In the genomic region with DNA sequence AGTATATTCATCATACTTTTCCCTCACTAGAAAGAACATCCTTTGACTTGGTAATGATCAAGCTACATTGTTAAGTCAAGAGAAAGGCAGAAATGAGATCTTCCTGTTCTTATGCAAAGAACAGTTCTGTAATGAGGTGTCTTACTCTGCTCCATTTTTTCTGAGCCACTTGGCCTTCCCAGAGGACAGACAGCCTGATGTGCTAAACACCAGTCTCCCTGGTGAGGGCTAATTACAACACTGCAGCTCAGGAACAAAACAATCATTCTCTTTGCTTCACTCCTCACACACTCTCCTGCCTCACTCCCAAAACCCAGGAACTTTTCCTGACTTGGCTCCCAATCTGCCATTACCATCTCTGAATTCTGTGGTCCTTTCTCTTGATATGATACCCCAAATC, we compare ENCODE assay signal across 29 cellular contexts. TPM values are rescaled to one million over a fixed set of nuclear protein-coding genes. Genes with fewer than 3 reads are reported as not detected.
A peak's percentile ranks its signal among the peaks of the same experiment; 100 is the strongest.
DNase-seq lines count a peak whose midpoint lies in the region; ATAC-seq and TF ChIP-seq lines count a peak whose summit lies in the region.
"Had no signal": no experiment of that assay in that cellular context is flagged by ENCODE, and none has a peak within 500 bp of the region (broad histone marks: within the 10 kb centered on the region; RNA-seq: fewer than 3 reads in every experiment).

No MANE protein-coding gene starts in this region.

- H3K9me3 ChIP-seq in iPS-20b (ENCODE audit: insufficient read depth, low read depth, low read length) (no peaks in the 10 kb centered on the region), trophoblast cell (ENCODE audit: insufficient read depth, low read depth, low read length) (no peaks in the 10 kb centered on the region)

- no peak overlapping the region for H3K4ac ChIP-seq in trophoblast cell (ENCODE audit: low read depth, low read length)

- H3K14ac ChIP-seq in trophoblast cell (ENCODE audit: low read length): no peak overlapping the region

- H3K18ac ChIP-seq in trophoblast cell (ENCODE audit: low read length): no peak overlapping the region

- H3K4me3 Mint-ChIP-seq in GM23338: peak overlapping the region; percentile 2; the same call in 1 of the 3 replicates
- H3K4me3 Mint-ChIP-seq: CD8-positive, alpha-beta T cell; T-cell had no signal

- peaks cover 38% of the 10 kb centered on the region for H3K4me1 Mint-ChIP-seq in GM23338
- H3K4me1 Mint-ChIP-seq: T-cell had no signal

- peaks cover 20% of the 10 kb centered on the region for H3K9me3 Mint-ChIP-seq in GM23338
- H3K9me3 Mint-ChIP-seq: CD8-positive, alpha-beta T cell; T-cell had no signal

- H2AFZ ChIP-seq in GM23338 (no peak overlapping the region; the same call in 1 of the 2 replicates), trophoblast cell (ENCODE audit: insufficient read depth, low read length, poor library complexity) (no peak overlapping the region)
- H2AFZ ChIP-seq: GM23248 had no signal

- no peak overlapping the region for H4K12ac ChIP-seq in trophoblast cell (ENCODE audit: low read depth, low read length)

- peaks cover 1% of the 10 kb centered on the region for H3K27me3 Mint-ChIP-seq in GM23338 (ENCODE audit: insufficient read depth, low read depth, poor library complexity)

- no peak overlapping the region for H4K8ac ChIP-seq in trophoblast cell (ENCODE audit: low read depth, low read length)

- no peaks in the 10 kb centered on the region for H3K79me1 ChIP-seq in trophoblast cell (ENCODE audit: low read length)

- peak overlapping the region; percentile 82 for H3K27ac Mint-ChIP-seq in GM23338
- H3K27ac Mint-ChIP-seq: CD8-positive, alpha-beta T cell; T-cell had no signal

- H3K27me3 ChIP-seq in GM23338 (ENCODE audit: insufficient read depth): no peaks in the 10 kb centered on the region
- no peaks in the 10 kb centered on the region for H3K27me3 ChIP-seq in iPS-20b (ENCODE audit: insufficient read depth, low read length)
- no peaks in the 10 kb centered on the region for H3K27me3 ChIP-seq in trophoblast cell (ENCODE audit: insufficient read depth, low read length)

- no peaks in the 10 kb centered on the region for H3F3A ChIP-seq in GM23338 (replicated peaks; ENCODE audit: low read depth)

- ATAC-seq in GM23338: peak; percentile 92
- ATAC-seq: CD8-positive, alpha-beta T cell; HepG2; Panc1; T-cell had no signal

- H3K4me3 ChIP-seq in GM23338 (peak overlapping the region; percentile 27; the same call in 1 of the 2 replicates), iPS-20b (ENCODE audit: low read length) (peak overlapping the region; percentile 33; the same call in 1 of the 2 replicates), trophoblast cell (ENCODE audit: low read depth, low read length) (no peak overlapping the region)
- H3K4me3 ChIP-seq: GM23248 had no signal

- H2BK120ac ChIP-seq in trophoblast cell (ENCODE audit: insufficient read depth, low read length, poor library complexity): no peak overlapping the region

- H3K23ac ChIP-seq in trophoblast cell (ENCODE audit: low read length): peak overlapping the region; percentile 52

- peaks cover 12% of the 10 kb centered on the region for H3K9me2 ChIP-seq in GM23338 (ENCODE audit: insufficient read depth)

- DNase-seq in GM23338 (ENCODE audit: low spot score) (no peak), NCI-H2227 treated with DMSO at 0.1 percent for 48 hours (lab: John Stamatoyannopoulos, UW) (peak; percentile 16), trophoblast cell (no peak), H4 (ENCODE audit: low spot score) (no peak), D341Med (ENCODE audit: low spot score) (no peak), DMS79 (lab: John Stamatoyannopoulos, UW) (no peak)
- DNase-seq: AML-193; CD8-positive, alpha-beta T cell; DMS153; GM23248; Karpas-422; NCI-H1092 treated with DMSO at 0.1 percent for 48 hours; NCI-H1436; NCI-H187; NCI-H2171 treated with DMSO at 0.1 percent for 48 hours; NCI-H446; NCI-H524 treated with DMSO at 0.1 percent for 48 hours; NCI-H82; SHP77; T-cell had no signal

- H3K4me2 ChIP-seq in GM23338: peak overlapping the region; percentile 62
- no peak overlapping the region for H3K4me2 ChIP-seq in trophoblast cell (ENCODE audit: low read length)

- H3K36me3 Mint-ChIP-seq in GM23338 (ENCODE audit: low read depth): peaks cover 24% of the 10 kb centered on the region; the same call in 2 of the 3 replicates
- H3K36me3 Mint-ChIP-seq: CD8-positive, alpha-beta T cell; T-cell had no signal

- H3K9ac ChIP-seq in iPS-20b (ENCODE audit: low read depth, low read length): peak overlapping the region; percentile 2; the same call in 1 of the 2 replicates
- no peak overlapping the region for H3K9ac ChIP-seq in trophoblast cell (ENCODE audit: low read length)
- H3K9ac ChIP-seq: GM23248 had no signal

- H3K79me2 ChIP-seq in GM23338 (replicated peaks; ENCODE audit: insufficient read depth): no peaks in the 10 kb centered on the region
- no peaks in the 10 kb centered on the region for H3K79me2 ChIP-seq in trophoblast cell (ENCODE audit: control insufficient read depth, insufficient read depth, low read length, poor library complexity)

- no peak overlapping the region for H2BK5ac ChIP-seq in trophoblast cell (ENCODE audit: low read depth, low read length, poor library complexity)

- H2AK5ac ChIP-seq in trophoblast cell (ENCODE audit: low read length): no peak overlapping the region

- no peak overlapping the region for H4K91ac ChIP-seq in trophoblast cell (ENCODE audit: low read depth, low read length)

- H4K20me1 ChIP-seq in GM23338 (replicated peaks; ENCODE audit: insufficient read depth): no peaks in the 10 kb centered on the region

- H3K4me1 ChIP-seq in GM23338 (ENCODE audit: insufficient read depth): peaks cover 50% of the 10 kb centered on the region
- H3K4me1 ChIP-seq in iPS-20b (ENCODE audit: insufficient read depth, low read length): peaks cover 44% of the 10 kb centered on the region
- H3K4me1 ChIP-seq in trophoblast cell (ENCODE audit: control insufficient read depth in 1 of 2, insufficient read depth in 2 of 2, low read length in 2 of 2): no peaks in the 10 kb centered on the region

- H3K36me3 ChIP-seq in GM23338 (ENCODE audit: insufficient read depth) (no peaks in the 10 kb centered on the region), iPS-20b (ENCODE audit: insufficient read depth, low read depth, low read length) (no peaks in the 10 kb centered on the region), trophoblast cell (ENCODE audit: control insufficient read depth in 1 of 2, insufficient read depth in 2 of 2, low read length in 2 of 2) (no peaks in the 10 kb centered on the region)

- peak overlapping the region; percentile 84 for H3K27ac ChIP-seq in GM23338 (ENCODE audit: low read depth)
- peak overlapping the region; percentile 0 for H3K27ac ChIP-seq in iPS-20b (ENCODE audit: low read length)
- no peak overlapping the region for H3K27ac ChIP-seq in trophoblast cell (ENCODE audit: low read depth, low read length)
- H3K27ac ChIP-seq: C4-2B, GM23248, HL-60, RWPE1 had no signal

- no peak overlapping the region for H2BK12ac ChIP-seq in trophoblast cell (ENCODE audit: low read length)

- TF ChIP-seq CTCF in GM23338 (conservative IDR thresholded peaks at IDR 0.05; ENCODE audit: low read depth in 2 of 2): no peak

TF ChIP-seq in GM23338, 12 proteins besides CTCF, POLR2A, EP300 and RAD21 (continues in another document):
- TF ChIP-seq EZH2phosphoT487 (IDR thresholded peaks at IDR 0.05; ENCODE audit: unreplicated experiment): no peak

RNA-seq across cellular contexts. Expression of a gene that starts 25.6 kb away (rescaled TPM):
- 5.6 and 7.3 TPM in 2 replicates for total RNA-seq in GM23338 (2014; rRNA removed; shearing (Covaris generic))
- 3.5 and 3.6 TPM in 2 replicates for polyA plus RNA-seq in GM23338 (2016; fragmentation: Nextera tagmentation; extraction: Ambion mirVana)
- 0.14 and 0.26 TPM in 2 replicates for polyA plus RNA-seq in trophoblast cell (2013)
- total RNA-seq in H4 (2014; rRNA removed; shearing (Covaris generic)): 0.14 TPM in 1 of 2 replicates, not detected in the other
- total RNA-seq: G401, HepG2, OCI-LY7, SK-MEL-5, T-cell had no signal
- polyA plus RNA-seq: HepG2 had no signal
